In genomic region chr11:86577663-86578636, GRCh38 we compare ENCODE assay signal across 10 cellular contexts.
A peak's percentile ranks its signal among the peaks of the same experiment; 100 is the strongest.
DNase-seq lines count a peak whose midpoint lies in the region; TF ChIP-seq lines count a peak whose summit lies in the region.
"Had no signal": no experiment of that assay in that cellular context is flagged by ENCODE, and none has a peak within 500 bp of the region (broad histone marks: within the 10 kb centered on the region; RNA-seq: fewer than 3 reads in every experiment).

No MANE protein-coding gene starts in this region.

- H3K9ac ChIP-seq in muscle layer of colon (ENCODE audit: low read length), result no peak overlapping the region

- TF ChIP-seq CTCF in epithelial cell of proximal tubule (conservative IDR thresholded peaks at IDR 0.05; ENCODE audit: low read depth, low read length), result no peak

- H3K79me2 ChIP-seq in ACC112 (ENCODE audit: control insufficient read depth, insufficient read depth, low read length, unreplicated experiment), result peaks cover 19% of the 10 kb centered on the region

- H3K27ac ChIP-seq in ACC112 (ENCODE audit: low read depth, low read length) (peak overlapping the region; percentile 99), muscle layer of colon (ENCODE audit: low read depth, low read length) (peak overlapping the region; percentile 66)

- H3K4me1 ChIP-seq in ACC112 (ENCODE audit: control insufficient read depth, insufficient read depth, low read length, unreplicated experiment) (peaks cover 64% of the 10 kb centered on the region), muscle layer of colon (ENCODE audit: insufficient read depth, low read length) (peaks cover 51% of the 10 kb centered on the region)

- H3K27me3 ChIP-seq in ACC112 (ENCODE audit: insufficient read depth, low read length) (no peaks in the 10 kb centered on the region), muscle layer of colon (ENCODE audit: control insufficient read depth in 1 of 2, insufficient read depth in 2 of 2, low read length in 2 of 2) (no peaks in the 10 kb centered on the region)

- H3K36me3 ChIP-seq in ACC112 (ENCODE audit: insufficient read depth, low read length) (no peaks in the 10 kb centered on the region), muscle layer of colon (ENCODE audit: insufficient read depth, low read length) (no peaks in the 10 kb centered on the region)

- peak overlapping the region; percentile 59 for H3K4me3 ChIP-seq in ACC112 (ENCODE audit: low read depth, low read length)
- H3K4me3 ChIP-seq in epithelial cell of proximal tubule (ENCODE audit: low read depth, low read length), result no peak overlapping the region
- H3K4me3 ChIP-seq in muscle layer of colon (ENCODE audit: low read depth in 1 of 2, low read length in 2 of 2), result peak overlapping the region in 1 of 2 donors; percentile 10

- peak; percentile 77 for DNase-seq in NCI-H226
- peak; percentile 49 for DNase-seq in epithelial cell of proximal tubule (ENCODE audit: low read depth)
- no peak for DNase-seq in activated naive CD4-positive, alpha-beta T cell (lab: John Stamatoyannopoulos, UW)
- DNase-seq in NCI-H510A treated with DMSO at 0.1 percent for 48 hours (lab: John Stamatoyannopoulos, UW), result no peak
- DNase-seq in OCI-M2 (lab: John Stamatoyannopoulos, UW; ENCODE audit: unreplicated experiment), result no peak
- no peak for DNase-seq in activated CD4-positive, alpha-beta T cell treated with anti-CD3 and anti-CD28 coated beads, Interleukin-2, amount 50 U/mL, for 1 hour
- DNase-seq: CD4-positive, CD25-positive, alpha-beta regulatory T cell; NCI-H1105 had no signal

- peak overlapping the region; percentile 10 for H2AFZ ChIP-seq in ACC112 (ENCODE audit: low read length, unreplicated experiment)

- no peaks in the 10 kb centered on the region for H3K9me3 ChIP-seq in muscle layer of colon (ENCODE audit: low read length)

Comparison
In these comparisons a context has a peak if more than half of its experiments do, and no peak if none do; other contexts are left out.
1. DNase-seq: peak in NCI-H226 (single experiment) and epithelial cell of proximal tubule (single experiment); none in activated naive CD4-positive, alpha-beta T cell (0 of 4), NCI-H510A treated with DMSO at 0.1 percent for 48 hours (single experiment), OCI-M2 (single experiment) and activated CD4-positive, alpha-beta T cell treated with anti-CD3 and anti-CD28 coated beads, Interleukin-2, amount 50 U/mL, for 1 hour (single experiment).